Comparison of ENCODE assay signal across 24 cellular contexts in the genomic region with DNA sequence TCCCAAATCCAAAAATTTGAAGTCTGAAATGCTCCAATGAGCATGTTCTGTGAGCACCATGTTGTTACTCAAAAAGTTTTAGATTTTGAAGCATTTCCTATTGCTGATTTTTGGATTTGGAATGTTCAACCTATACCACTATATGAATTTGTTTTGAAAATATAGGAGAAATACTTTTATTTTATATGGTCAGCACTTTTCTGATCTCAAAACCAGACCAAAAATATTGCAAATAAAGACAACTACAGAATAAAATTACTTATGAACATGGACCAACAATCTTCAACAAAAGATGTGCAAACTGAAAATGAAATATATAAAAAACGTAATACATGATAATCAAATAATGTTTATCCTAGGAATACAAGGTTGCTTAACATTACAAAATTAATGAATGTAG.
DNase-seq lines count a peak whose midpoint lies in the region; ATAC-seq, FAIRE-seq and TF ChIP-seq lines count a peak whose summit lies in the region.
"Had no signal": no experiment of that assay in that cellular context is flagged by ENCODE, and none has a peak within 500 bp of the region (broad histone marks: within the 10 kb centered on the region; RNA-seq: fewer than 3 reads in every experiment).

No MANE protein-coding gene starts in this region.

- no peak overlapping the region for H3K4me2 ChIP-seq in HepG2 (ENCODE audit: low read depth, low read length)
- H3K4me2 ChIP-seq: BLaER1 had no signal

- no peak for TF ChIP-seq POLR2A in HepG2 (IDR thresholded peaks at IDR 0.05; ENCODE audit: insufficient read depth in 1 of 2, low read depth in 2 of 2, low read length in 2 of 2)
- TF ChIP-seq POLR2A in right lobe of liver (IDR thresholded peaks at IDR 0.05): no peak

- H3K27me3 ChIP-seq in HepG2 (ENCODE audit: control insufficient read depth in 1 of 2, insufficient read depth in 2 of 2, low read length in 2 of 2) (no peaks in the 10 kb centered on the region), right lobe of liver (no peaks in the 10 kb centered on the region)
- H3K27me3 ChIP-seq: BE2C, BLaER1 had no signal

- H4K20me1 ChIP-seq in HepG2 (ENCODE audit: insufficient read depth, low read length): no peaks in the 10 kb centered on the region
- H4K20me1 ChIP-seq: BLaER1 had no signal

- H3K4me3 ChIP-seq in HepG2 (replicated peaks in 1 of 3; ENCODE audit: insufficient read depth in 1 of 3, low read depth in 2 of 3, low read length in 3 of 3): no peak overlapping the region
- H3K4me3 ChIP-seq in right lobe of liver: no peak overlapping the region
- H3K4me3 ChIP-seq: BLaER1 had no signal

- ATAC-seq in HepG2: no peak
- ATAC-seq in right lobe of liver: no peak
- ATAC-seq in HG02884 (IDR thresholded peaks at IDR 0.05; ENCODE audit: unreplicated experiment): no peak

- TF ChIP-seq EP300 in HepG2 (IDR thresholded peaks at IDR 0.05; ENCODE audit: low read depth in 2 of 2, low read length in 2 of 2) (no peak), HepG2 (CRISPR knock-in tag; IDR thresholded peaks at IDR 0.05; ENCODE audit: borderline replicate concordance) (no peak)

- no TSS peak for BruUV-seq in HepG2 (replicated peaks; lab: Mats Ljungman, UMichigan)

- FAIRE-seq in HepG2 (lab: Jason Lieb, UNC) (no peak), TTC549 (lab: Jason Lieb, UNC) (peak; percentile 87), islet of Langerhans (lab: Jason Lieb, UNC) (peak; percentile 56)
- FAIRE-seq: GM12891, GM19239 had no signal

- no peak overlapping the region for H2AFZ ChIP-seq in HepG2 (ENCODE audit: low read length)

- POLR2A ChIA-PET in HepG2 (lab: Yijun Ruan, JAX): no interaction called here

- DNase-seq in HepG2 (ENCODE audit: low spot score): no peak
- no peak for DNase-seq in right lobe of liver
- DNase-seq in NCI-H82 (lab: John Stamatoyannopoulos, UW): no peak
- DNase-seq: ACHN; BE2C; C1 segment of cervical spinal cord; CD4-positive, alpha-beta memory T cell; CD4-positive, CD25-positive, alpha-beta regulatory T cell; CD8-positive, alpha-beta memory T cell; COR-L47; DMS 273 treated with DMSO at 0.1 percent for 48 hours; DMS153; DMS53; DMS79; DND-41; EL; GF-D8 had no signal

- in situ Hi-C loops in HepG2 (cut with HindIII; ENCODE audit: extremely low pct_ligation_motif_present, low pct_unique_long_range_greater_than_20kb): no loop called here

- H3K27ac ChIP-seq in HepG2 (ENCODE audit: extremely low read length, insufficient read depth, low read length) (no peak overlapping the region), right lobe of liver (no peak overlapping the region)
- H3K27ac ChIP-seq: 22Rv1, BLaER1 had no signal

- no peak for TF ChIP-seq RAD21 in HepG2 (CRISPR knock-in tag; IDR thresholded peaks at IDR 0.05)

- TF ChIP-seq CTCF in HepG2 (CRISPR knock-in tag; IDR thresholded peaks at IDR 0.05): no peak
- TF ChIP-seq CTCF in right lobe of liver (IDR thresholded peaks at IDR 0.05): no peak

- H3K79me2 ChIP-seq in HepG2 (ENCODE audit: insufficient read depth, low read length): no peaks in the 10 kb centered on the region

- H3K36me3 ChIP-seq in HepG2 (replicated peaks in 1 of 2; ENCODE audit: control insufficient read depth in 1 of 2, insufficient read depth in 2 of 2, low read length in 2 of 2) (no peaks in the 10 kb centered on the region), right lobe of liver (no peaks in the 10 kb centered on the region)
- H3K36me3 ChIP-seq: BE2C, BLaER1 had no signal

- CTCF ChIA-PET in HepG2 (lab: Yijun Ruan, JAX; ENCODE audit: low intra/inter-chr PET ratio, low total read pairs): no interaction called here

- H3K9me3 ChIP-seq in HepG2 (ENCODE audit: low read length): no peaks in the 10 kb centered on the region
- H3K9me3 ChIP-seq in right lobe of liver: no peaks in the 10 kb centered on the region
- H3K9me3 ChIP-seq: BE2C, BLaER1 had no signal

- H3K4me1 ChIP-seq in HepG2 (ENCODE audit: insufficient read depth, low read length): peaks cover 16% of the 10 kb centered on the region
- H3K4me1 ChIP-seq in right lobe of liver: no peaks in the 10 kb centered on the region
- H3K4me1 ChIP-seq: BE2C had no signal

- intact Hi-C loops in HepG2 (cut with micrococcal nuclease; ENCODE audit: unreplicated experiment): loop anchor here (2.0 kb wide), 1 partner anchor 44 kb away; no protein-coding TSS in a partner anchor
- intact Hi-C loops in right lobe of liver (cut with DNase I): no loop called here

- 91% methylated on average over 1 of the region's 1 CpG for WGBS in HepG2 (ENCODE audit: low lambda C conversion rate)
- 87% methylated on average over 1 of the region's 1 CpG for WGBS in right lobe of liver (ENCODE audit: insufficient coverage, low coverage, low lambda C conversion rate, missing lambda C conversion rate)

- no peak overlapping the region for H3K9ac ChIP-seq in HepG2 (ENCODE audit: insufficient read depth, low read depth, low read length)
- H3K9ac ChIP-seq: BLaER1 had no signal

TF ChIP-seq in HepG2, 621 proteins besides CTCF, POLR2A, EP300 and RAD21:
- TF ChIP-seq NFE2L1 (CRISPR knock-in tag; IDR thresholded peaks at IDR 0.05; ENCODE audit: borderline replicate concordance) (no peak), MAFF (IDR thresholded peaks at IDR 0.05; ENCODE audit: low read depth, low read length) (peak; percentile 18; the same call in 1 of the 2 replicates), MAFK (conservative IDR thresholded peaks at IDR 0.05 in 1 of 2, IDR thresholded peaks at IDR 0.05 in 1 of 2; ENCODE audit: low read length in 2 of 2) (peak in 1 of 2 experiments; percentile 66; a peak in 2 of 4 replicates), FOSL1 (CRISPR knock-in tag; IDR thresholded peaks at IDR 0.05; ENCODE audit: borderline replicate concordance) (no peak), TEF (CRISPR knock-in tag; IDR thresholded peaks at IDR 0.05) (no peak), MLXIP (CRISPR knock-in tag; IDR thresholded peaks at IDR 0.05; ENCODE audit: borderline replicate concordance) (no peak), HOMEZ (CRISPR knock-in tag; IDR thresholded peaks at IDR 0.05; ENCODE audit: low read depth) (no peak)
